8 cellular contexts compared by ENCODE assay signal in genomic region chr11:120209750-120210650, GRCh38. TPM values are rescaled to one million over a fixed set of nuclear protein-coding genes. Genes with fewer than 3 reads are reported as not detected.
DNase-seq lines count a peak whose midpoint lies in the region; ATAC-seq and TF ChIP-seq lines count a peak whose summit lies in the region.

No MANE protein-coding gene starts in this region.

- H3K9me3 ChIP-seq in liver (ENCODE audit: control insufficient read depth in 4 of 4, low read length in 3 of 4) (no peaks in the 10 kb centered on the region), transverse colon (no peaks in the 10 kb centered on the region)

- intact Hi-C loops in transverse colon (cut with DNase I; ENCODE audit: low total_unique reads), result no loop called here

- peak overlapping the region; percentile 90 to 94 for H3K9ac ChIP-seq in liver (ENCODE audit: low read depth in 1 of 2, low read length in 2 of 2)

- peak overlapping the region; percentile 72 for H3K27ac ChIP-seq in angular gyrus (ENCODE audit: low read depth, low read length)
- peak overlapping the region; percentile 93 to 95 for H3K27ac ChIP-seq in liver (ENCODE audit: low read depth in 1 of 2, low read length in 2 of 2)
- H3K27ac ChIP-seq in transverse colon, result peak overlapping the region; percentile 84 to 92 (median 89)

- in situ Hi-C loops in transverse colon (cut with MboI; ENCODE audit: low pct_ligation_motif_present in 1 of 4, low pct_unique_long_range_greater_than_20kb in 1 of 4, low sequenced_read_pairs in 3 of 4), result no loop called here

- ATAC-seq in GM19463 (IDR thresholded peaks at IDR 0.05; ENCODE audit: unreplicated experiment) (no peak), GM18517 (IDR thresholded peaks at IDR 0.05; ENCODE audit: unreplicated experiment) (no peak)

- H3K27me3 ChIP-seq in liver (ENCODE audit: control insufficient read depth in 4 of 4, insufficient read depth in 4 of 4, low read length in 3 of 4) (no peaks in the 10 kb centered on the region), transverse colon (no peaks in the 10 kb centered on the region)

- TF ChIP-seq EP300 in transverse colon (IDR thresholded peaks at IDR 0.05; ENCODE audit: low read depth), result no peak

- no peak for TF ChIP-seq RAD21 in liver (IDR thresholded peaks at IDR 0.05)

- DNase-seq in activated CD4-positive, alpha-beta T cell treated with anti-CD3 and anti-CD28 coated beads for 48 hours, result peak; percentile 9
- no peak for DNase-seq in activated CD4-positive, alpha-beta T cell treated with anti-CD3 and anti-CD28 coated beads, Interleukin-2, amount 50 U/mL, for 4 hours
- no peak for DNase-seq in transverse colon
- DNase-seq in iPS-NIHi11 (ENCODE audit: low spot score), result no peak

- no peak for TF ChIP-seq POLR2A in transverse colon (IDR thresholded peaks at IDR 0.05)

- H3K4me3 ChIP-seq in liver (ENCODE audit: low read depth in 1 of 3, low read length in 3 of 3), result peak overlapping the region; percentile 59 to 88 (median 80)
- H3K4me3 ChIP-seq in transverse colon, result peak overlapping the region; percentile 39 to 89 (median 76)

- peaks cover 14 to 72% (median 35%) of the 10 kb centered on the region in 4 donors for H3K4me1 ChIP-seq in liver (ENCODE audit: control insufficient read depth in 4 of 4, insufficient read depth in 4 of 4, low read length in 3 of 4)
- H3K4me1 ChIP-seq in transverse colon, result peaks cover 14 to 55% (median 40%) of the 10 kb centered on the region in 4 donors

- TF ChIP-seq CTCF in liver (IDR thresholded peaks at IDR 0.05; ENCODE audit: low read depth, low read length, missing input control), result no peak
- TF ChIP-seq CTCF in transverse colon (IDR thresholded peaks at IDR 0.05), result no peak

- 12% methylated on average over 27 of the region's 27 CpGs for WGBS in liver
- WGBS in transverse colon (ENCODE audit: low coverage in 1 of 2), 2 donors, result 18 to 26% methylated on average over 12 to 27 of the region's 27 CpGs

- H3K36me3 ChIP-seq in liver (ENCODE audit: control insufficient read depth in 4 of 4, insufficient read depth in 3 of 4, low read depth in 1 of 4, low read length in 3 of 4) (peaks cover 0 to 5% (median 0%) of the 10 kb centered on the region in 4 donors), transverse colon (peaks cover 0 to 3% (median 0%) of the 10 kb centered on the region in 4 donors)

TF ChIP-seq in liver, 16 proteins besides CTCF, POLR2A, EP300 and RAD21:
- no peak for TF ChIP-seq TAF1 (conservative IDR thresholded peaks at IDR 0.05)
- TF ChIP-seq HNF4A (conservative IDR thresholded peaks at IDR 0.05), result no peak
- no peak for TF ChIP-seq ATF3 (IDR thresholded peaks at IDR 0.05)
- TF ChIP-seq NR2F2 (IDR thresholded peaks at IDR 0.05), result no peak
- TF ChIP-seq RXRA (IDR thresholded peaks at IDR 0.05), result no peak
TF ChIP-seq in liver: peak in this region for 0.

RNA-seq across cellular contexts. Expression of gene OAF, which starts 0.8 kb away (rescaled TPM):
- total RNA-seq in liver (10 to 100 TPM; 15.0 to 89.4 TPM), transverse colon (100 to 1,000 TPM in 3 of 4 donors, 10 to 100 TPM in 1; 78.8 to 553 (median 287) TPM)
- 100 to 1,000 TPM in 1 of 2 donors, 10 to 100 TPM in 1; 74.6 to 151 TPM for polyA plus RNA-seq in liver

RNA-seq across cellular contexts. Expression of gene POU2F3, which starts 29.9 kb away (rescaled TPM):
- not detected for total RNA-seq in liver
- not detected for polyA plus RNA-seq in liver
- 1 to 10 TPM in 2 of 4 donors, not detected in 2; 1.9 to 2.2 TPM for total RNA-seq in transverse colon
